Comparison of ENCODE assay signal across 17 cellular contexts in genomic region chr2:9488583-9489547, GRCh38. TPM values are rescaled to one million over a fixed set of nuclear protein-coding genes. Genes with fewer than 3 reads are reported as not detected.
DNase-seq lines count a peak whose midpoint lies in the region; FAIRE-seq and TF ChIP-seq lines count a peak whose summit lies in the region.
"Had no signal": no experiment of that assay in that cellular context is flagged by ENCODE, and none has a peak within 500 bp of the region (broad histone marks: within the 10 kb centered on the region; RNA-seq: fewer than 3 reads in every experiment).

No MANE protein-coding gene starts in this region.

- no peaks in the 10 kb centered on the region for H3K27me3 Mint-ChIP-seq in astrocyte (ENCODE audit: low read depth, unreplicated experiment)

- H3K79me2 ChIP-seq in astrocyte (ENCODE audit: insufficient read depth, low read length): no peaks in the 10 kb centered on the region
- H3K79me2 ChIP-seq: hepatocyte had no signal

- H3K27ac Mint-ChIP-seq in astrocyte (ENCODE audit: unreplicated experiment): peak overlapping the region; percentile 37

- no peak for FAIRE-seq in astrocyte (lab: Jason Lieb, UNC)
- FAIRE-seq: H1, HepG2 had no signal

- no peak overlapping the region for H3K9ac ChIP-seq in astrocyte (ENCODE audit: low read length)

- DNase-seq in AG20443 (ENCODE audit: low spot score) (peak; percentile 38), ELR (ENCODE audit: low read depth) (peak; percentile 41), astrocyte (ENCODE audit: low read depth) (peak; percentile 55), non-pigmented ciliary epithelial cell (ENCODE audit: low read depth) (peak; percentile 55), occipital lobe (lab: John Stamatoyannopoulos, UW) (no peak), posterior cingulate gyrus (no peak), GM10248 (ENCODE audit: extremely low spot score) (no peak)
- DNase-seq: colonic mucosa; erythroblast; left cardiac atrium; NK-92 treated with Interleukin-12 subunit alpha and Interleukin-12 subunit beta, amount 100 ng/mL, for 24 hours; Right ventricle myocardium superior; T-helper 9 cell; thyroid gland had no signal

- no peak for TF ChIP-seq CTCF in astrocyte (IDR thresholded peaks at IDR 0.05; ENCODE audit: insufficient read depth, low read depth, low read length)
- no peak for TF ChIP-seq CTCF in GM10248 (IDR thresholded peaks at IDR 0.05; ENCODE audit: control extremely low read depth, extremely low read depth, low read depth, missing control alignments)

- peaks cover 9% of the 10 kb centered on the region for H3K4me1 Mint-ChIP-seq in astrocyte (ENCODE audit: low read depth, unreplicated experiment)

- intact Hi-C loops in posterior cingulate gyrus (cut with DNase I): no loop called here

- H4K20me1 ChIP-seq in astrocyte (ENCODE audit: insufficient read depth, low read length): peaks cover 44% of the 10 kb centered on the region

- no peak overlapping the region for H2AFZ ChIP-seq in astrocyte (ENCODE audit: low read depth, low read length)
- H2AFZ ChIP-seq: hepatocyte had no signal

- H3K4me1 ChIP-seq in astrocyte (ENCODE audit: insufficient read depth, low read length): peaks cover 8% of the 10 kb centered on the region
- H3K4me1 ChIP-seq: colonic mucosa, thyroid gland had no signal

- POLR2A ChIA-PET in GM10248 (lab: Yijun Ruan, JAX): no interaction called here

- peaks cover 24% of the 10 kb centered on the region for H3K36me3 Mint-ChIP-seq in astrocyte (ENCODE audit: low read depth, unreplicated experiment)

- H3K4me2 ChIP-seq in astrocyte (ENCODE audit: low read length): peak overlapping the region; percentile 13
- H3K4me2 ChIP-seq: hepatocyte had no signal

- peaks cover 69% of the 10 kb centered on the region for H3K36me3 ChIP-seq in astrocyte (ENCODE audit: insufficient read depth, low read length)

- CTCF ChIA-PET in GM10248 (lab: Yijun Ruan, JAX): interaction anchor here (1.2 kb wide), 1 partner anchor 17 kb away, joined by 3 read pairs; no protein-coding TSS in a partner anchor

- H3K9me3 ChIP-seq in astrocyte (ENCODE audit: insufficient read depth, low read depth, low read length): no peaks in the 10 kb centered on the region
- H3K9me3 ChIP-seq: colonic mucosa, thyroid gland had no signal

- no peak overlapping the region for H3K4me3 ChIP-seq in astrocyte (ENCODE audit: insufficient read depth, low read depth, low read length)
- H3K4me3 ChIP-seq: colonic mucosa, hepatocyte, thyroid gland had no signal

- no peaks in the 10 kb centered on the region for H3K27me3 ChIP-seq in astrocyte (ENCODE audit: insufficient read depth, low read length)
- H3K27me3 ChIP-seq: colonic mucosa, hepatocyte, thyroid gland had no signal

- H3K4me3 Mint-ChIP-seq in astrocyte (ENCODE audit: unreplicated experiment): no peak overlapping the region

- H3K27ac ChIP-seq in astrocyte (ENCODE audit: low read depth, low read length): no peak overlapping the region
- H3K27ac ChIP-seq: colonic mucosa, hepatocyte, thyroid gland had no signal

- H3K9me3 Mint-ChIP-seq in astrocyte (ENCODE audit: unreplicated experiment): no peaks in the 10 kb centered on the region

RNA-seq across cellular contexts. Expression of gene IAH1, which starts 14.5 kb away (rescaled TPM):
- total RNA-seq in astrocyte (31.1 and 31.4 TPM in 2 replicates), occipital lobe (78.1 TPM)

Comparison
In these comparisons a context has a peak if more than half of its experiments do, and no peak if none do; other contexts are left out.
1. DNase-seq: peak in AG20443 (single experiment), ELR (single experiment), astrocyte (single experiment) and non-pigmented ciliary epithelial cell (single experiment); none in occipital lobe (single experiment), posterior cingulate gyrus (0 of 10) and GM10248 (single experiment).